In genomic region chr22:31339148-31339832, GRCh38 we compare ENCODE assay signal across 1 cellular context.
A peak's percentile ranks its signal among the peaks of the same experiment; 100 is the strongest.
TF ChIP-seq lines count a peak whose summit lies in the region.

No MANE protein-coding gene starts in this region.

TF ChIP-seq in HepG2, 621 proteins besides CTCF, POLR2A, EP300 and RAD21 (continued from another document):
- TF ChIP-seq ZBTB49 (CRISPR knock-in tag; IDR thresholded peaks at IDR 0.05; ENCODE audit: borderline replicate concordance) (no peak), SNAPC4 (CRISPR knock-in tag; IDR thresholded peaks at IDR 0.05) (no peak), ATF5 (CRISPR knock-in tag; IDR thresholded peaks at IDR 0.05; ENCODE audit: low read depth) (no peak), DMAP1 (CRISPR knock-in tag; IDR thresholded peaks at IDR 0.05) (0 out of 2 replicates have a peak, but pooled peaks have one; percentile 24), ZMAT3 (CRISPR knock-in tag; conservative IDR thresholded peaks at IDR 0.05) (0 out of 2 replicates have a peak, but pooled peaks have one; percentile 28), REXO4 (CRISPR knock-in tag; IDR thresholded peaks at IDR 0.05; ENCODE audit: borderline replicate concordance) (no peak), NAIF1 (CRISPR knock-in tag; IDR thresholded peaks at IDR 0.05; ENCODE audit: borderline replicate concordance) (no peak), ZFP62 (CRISPR knock-in tag; IDR thresholded peaks at IDR 0.05) (no peak), ZNF589 (CRISPR knock-in tag; conservative IDR thresholded peaks at IDR 0.05) (no peak), MEIS1 (CRISPR knock-in tag; IDR thresholded peaks at IDR 0.05; ENCODE audit: borderline replicate concordance) (no peak), HNF4A (CRISPR knock-in tag; IDR thresholded peaks at IDR 0.05) (peak; percentile 93), SMAD1 (CRISPR knock-in tag; IDR thresholded peaks at IDR 0.05; ENCODE audit: borderline replicate concordance, low read depth) (no peak), MAX (IDR thresholded peaks at IDR 0.05) (peak; percentile 9; the same call in 1 of the 2 replicates), CHD2 (IDR thresholded peaks at IDR 0.05; ENCODE audit: low read depth, low read length) (no peak), GLI4 (CRISPR knock-in tag; IDR thresholded peaks at IDR 0.05; ENCODE audit: borderline replicate concordance) (no peak), ESRRA (CRISPR knock-in tag; IDR thresholded peaks at IDR 0.05; ENCODE audit: low read depth) (no peak), REL (CRISPR knock-in tag; conservative IDR thresholded peaks at IDR 0.05) (no peak), MXD1 (CRISPR knock-in tag; IDR thresholded peaks at IDR 0.05) (no peak), GMEB1 (CRISPR knock-in tag; IDR thresholded peaks at IDR 0.05; ENCODE audit: borderline replicate concordance) (no peak)
